24 cellular contexts compared by ENCODE assay signal in genomic region chr5:33565304-33565703, GRCh38.
DNase-seq lines count a peak whose midpoint lies in the region; ATAC-seq and TF ChIP-seq lines count a peak whose summit lies in the region.
"Had no signal": no experiment of that assay in that cellular context is flagged by ENCODE, and none has a peak within 500 bp of the region (broad histone marks: within the 10 kb centered on the region; RNA-seq: fewer than 3 reads in every experiment).

No MANE protein-coding gene starts in this region.

- no peak overlapping the region for H3K27ac Mint-ChIP-seq in activated T-cell treated with anti-CD3 and anti-CD28 coated beads, Interleukin-2, amount 50 U/mL, for 24 hours
- H3K27ac Mint-ChIP-seq: activated CD8-positive, alpha-beta T cell treated with anti-CD3 and anti-CD28 coated beads, Interleukin-2, amount 10 ng/mL, durations not matched to agents 7 days and 5 days; activated naive CD8-positive, alpha-beta T cell treated with anti-CD3 and anti-CD28 coated beads for 36 hours; B cell; CD8-positive, alpha-beta T cell; IgD-negative memory B cell; stimulated activated naive CD8-positive, alpha-beta T cell treated with anti-CD3 and anti-CD28 coated beads, Interleukin-15, Interleukin-2, amounts not matched to agents 100 ng/mL and 50 ng/mL, for 24 hours had no signal

- no peaks in the 10 kb centered on the region for H3K9me2 ChIP-seq in hepatocyte (replicated peaks; ENCODE audit: insufficient read depth)

- H3K9me3 ChIP-seq in heart right ventricle (no peaks in the 10 kb centered on the region), hepatocyte (ENCODE audit: low read depth) (no peaks in the 10 kb centered on the region)
- H3K9me3 ChIP-seq: A549, ascending aorta, Peyer's patch, prostate gland had no signal

- TF ChIP-seq CTCF in AG10803 (conservative IDR thresholded peaks at IDR 0.05; ENCODE audit: low read length) (no peak), heart right ventricle (IDR thresholded peaks at IDR 0.05) (no peak), hepatocyte (IDR thresholded peaks at IDR 0.05; ENCODE audit: poor library complexity) (no peak)

- DNase-seq in AG10803 (ENCODE audit: low read depth), result peak; percentile 13
- peak; percentile 28 for DNase-seq in astrocyte of the hippocampus (ENCODE audit: low read depth, low spot score)
- DNase-seq in heart right ventricle, result peak in 1 of 2 donors; percentile 58
- DNase-seq in pons (ENCODE audit: low spot score), result peak; percentile 12
- DNase-seq in activated T-cell treated with anti-CD3 and anti-CD28 coated beads, Interleukin-2, amount 50 U/mL, for 24 hours, result no peak
- no peak for DNase-seq in HT-29 (ENCODE audit: low spot score)
- no peak for DNase-seq in SK-N-DZ (ENCODE audit: low spot score)
- DNase-seq in hepatocyte (ENCODE audit: low spot score), result no peak
- DNase-seq: activated CD4-positive, CD25-positive, alpha-beta regulatory T cell treated with anti-CD3 and anti-CD28 coated beads, Interleukin-2, amount 50 U/mL, for 72 hours; activated CD8-positive, alpha-beta T cell treated with anti-CD3 and anti-CD28 coated beads, Interleukin-2, amount 10 ng/mL, durations not matched to agents 7 days and 5 days; activated naive CD8-positive, alpha-beta T cell treated with anti-CD3 and anti-CD28 coated beads for 36 hours; CD8-positive, alpha-beta T cell; kidney glomerular epithelial cell; NCI-H1930; NCI-H526 treated with DMSO at 0.1 percent for 48 hours; Peyer's patch; SJCRH30 had no signal

- H3K27me3 Mint-ChIP-seq in activated T-cell treated with anti-CD3 and anti-CD28 coated beads, Interleukin-2, amount 50 U/mL, for 24 hours, result peaks cover 6% of the 10 kb centered on the region
- H3K27me3 Mint-ChIP-seq: activated naive CD8-positive, alpha-beta T cell treated with anti-CD3 and anti-CD28 coated beads for 36 hours; IgD-negative memory B cell had no signal

- no peaks in the 10 kb centered on the region for H4K20me1 ChIP-seq in hepatocyte (ENCODE audit: insufficient read depth, poor library complexity, severe bottlenecking)

- intact Hi-C loops in heart right ventricle (cut with DNase I), result no loop called here

- no peaks in the 10 kb centered on the region for H3K79me2 ChIP-seq in hepatocyte

- H3K27me3 ChIP-seq in heart right ventricle (no peaks in the 10 kb centered on the region), hepatocyte (no peaks in the 10 kb centered on the region)
- H3K27me3 ChIP-seq: ascending aorta, Peyer's patch, SJCRH30 had no signal

- no peak overlapping the region for H2AFZ ChIP-seq in hepatocyte

- H3K4me2 ChIP-seq in hepatocyte, result no peak overlapping the region
- H3K4me2 ChIP-seq: A549 had no signal

- WGBS in heart right ventricle, 2 donors, result 57 to 61% methylated on average over 4 of the region's 4 CpGs
- WGBS in hepatocyte (ENCODE audit: low lambda C conversion rate, missing lambda C conversion rate), result 97% methylated on average over 4 of the region's 4 CpGs

- no peaks in the 10 kb centered on the region for H3K36me3 Mint-ChIP-seq in activated T-cell treated with anti-CD3 and anti-CD28 coated beads, Interleukin-2, amount 50 U/mL, for 24 hours (ENCODE audit: low read depth)
- H3K36me3 Mint-ChIP-seq: activated naive CD8-positive, alpha-beta T cell treated with anti-CD3 and anti-CD28 coated beads for 36 hours; CD8-positive, alpha-beta T cell; IgD-negative memory B cell had no signal

- H3K27ac ChIP-seq in heart right ventricle, result peak overlapping the region in 3 of 10 donors; percentile 1 to 60 (median 38)
- H3K27ac ChIP-seq in hepatocyte, result no peak overlapping the region
- H3K27ac ChIP-seq: A549, ascending aorta, Peyer's patch, prostate gland, SJCRH30 had no signal

- no peak overlapping the region for H3K4me3 Mint-ChIP-seq in activated T-cell treated with anti-CD3 and anti-CD28 coated beads, Interleukin-2, amount 50 U/mL, for 24 hours
- H3K4me3 Mint-ChIP-seq: activated CD8-positive, alpha-beta T cell treated with anti-CD3 and anti-CD28 coated beads, Interleukin-2, amount 10 ng/mL, durations not matched to agents 7 days and 5 days; activated naive CD8-positive, alpha-beta T cell treated with anti-CD3 and anti-CD28 coated beads for 36 hours; B cell; CD8-positive, alpha-beta T cell; central memory CD8-positive, alpha-beta T cell; IgD-negative memory B cell; stimulated activated naive CD8-positive, alpha-beta T cell treated with anti-CD3 and anti-CD28 coated beads, Interleukin-15, Interleukin-2, amounts not matched to agents 100 ng/mL and 50 ng/mL, for 24 hours had no signal

- no peak overlapping the region for H3K4me3 ChIP-seq in AG10803 (ENCODE audit: low read length)
- H3K4me3 ChIP-seq in heart right ventricle, result no peak overlapping the region
- H3K4me3 ChIP-seq in hepatocyte, result no peak overlapping the region
- H3K4me3 ChIP-seq: A549, ascending aorta, Peyer's patch, prostate gland, SJCRH30 had no signal

- H3K4me1 Mint-ChIP-seq in activated T-cell treated with anti-CD3 and anti-CD28 coated beads, Interleukin-2, amount 50 U/mL, for 24 hours (ENCODE audit: low read depth), result no peaks in the 10 kb centered on the region
- H3K4me1 Mint-ChIP-seq: B cell; central memory CD8-positive, alpha-beta T cell; IgD-negative memory B cell had no signal

- H3K9me3 Mint-ChIP-seq in activated T-cell treated with anti-CD3 and anti-CD28 coated beads, Interleukin-2, amount 50 U/mL, for 24 hours, result peaks cover 5% of the 10 kb centered on the region
- H3K9me3 Mint-ChIP-seq: CD8-positive, alpha-beta T cell; central memory CD8-positive, alpha-beta T cell had no signal

- no peaks in the 10 kb centered on the region for H3K36me3 ChIP-seq in heart right ventricle
- H3K36me3 ChIP-seq in hepatocyte (replicated peaks; ENCODE audit: insufficient read depth, low read depth), result no peaks in the 10 kb centered on the region
- H3K36me3 ChIP-seq: ascending aorta, Peyer's patch, prostate gland, SJCRH30 had no signal

- peak in 7 of 8 donors; percentile 51 to 86 (median 71) for ATAC-seq in heart right ventricle
- ATAC-seq: A549; activated CD8-positive, alpha-beta T cell treated with anti-CD3 and anti-CD28 coated beads, Interleukin-2, amount 10 ng/mL, durations not matched to agents 7 days and 5 days; CD8-positive, alpha-beta T cell had no signal

- peaks cover 0 to 23% (median 18%) of the 10 kb centered on the region in 9 donors for H3K4me1 ChIP-seq in heart right ventricle
- no peaks in the 10 kb centered on the region for H3K4me1 ChIP-seq in hepatocyte (ENCODE audit: insufficient read depth)
- H3K4me1 ChIP-seq: A549, Peyer's patch, prostate gland, SJCRH30 had no signal

Comparison
In these comparisons a context has a peak if more than half of its experiments do, and no peak if none do; other contexts are left out.
1. DNase-seq: peak in AG10803 (single experiment), astrocyte of the hippocampus (single experiment) and pons (single experiment); none in activated T-cell treated with anti-CD3 and anti-CD28 coated beads, Interleukin-2, amount 50 U/mL, for 24 hours (single experiment), HT-29 (single experiment), SK-N-DZ (single experiment) and hepatocyte (single experiment).